ENCODE assay signal across 7 cellular contexts in the genomic region with DNA sequence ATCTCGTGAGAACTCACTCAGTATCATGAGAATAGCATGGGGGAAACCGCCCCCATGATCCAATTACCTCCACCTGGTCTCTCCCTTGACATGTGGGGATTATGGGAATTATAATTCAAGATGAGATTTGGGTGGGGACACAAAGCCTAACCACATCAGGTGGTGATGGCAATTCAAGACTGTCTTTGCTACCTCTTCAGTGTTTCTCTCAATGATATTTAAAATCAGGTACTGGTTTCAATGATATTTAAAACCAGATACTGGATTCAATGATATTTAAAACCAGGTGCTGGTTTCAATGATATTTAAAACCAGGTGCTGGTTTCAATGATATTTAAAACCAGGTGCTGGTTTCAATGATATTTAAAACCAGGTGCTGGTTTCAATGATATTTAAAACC.
DNase-seq lines count a peak whose midpoint lies in the region; ATAC-seq, FAIRE-seq and TF ChIP-seq lines count a peak whose summit lies in the region.
"Not testable (repeated sequence)": the region's sequence is repeated elsewhere in the genome, so short reads cannot be mapped to it uniquely, and the experiment has no call there.

No MANE protein-coding gene starts in this region.

- peak overlapping the region; percentile 11 for H3K27ac Mint-ChIP-seq in stimulated activated naive B cell treated with anti-CD40 and anti-IgM and Interleukin-4, amounts not matched to agents 10 μg/mL and 1 μg/mL and 100 μg/mL, for 72 hours

- peaks cover 0 to 13% of the 10 kb centered on the region in 2 donors for H3K4me1 Mint-ChIP-seq in stimulated activated naive B cell treated with anti-CD40 and anti-IgM and Interleukin-4, amounts not matched to agents 10 μg/mL and 1 μg/mL and 100 μg/mL, for 72 hours

- H3K4me2 ChIP-seq in MM.1S (ENCODE audit: low read depth, low read length) = not testable (repeated sequence)

- not testable (repeated sequence) for H2AFZ ChIP-seq in MM.1S (ENCODE audit: low read length)

- not testable (repeated sequence) for H3K27me3 ChIP-seq in MM.1S (replicated peaks; ENCODE audit: insufficient read depth, low read length)

- H3K36me3 ChIP-seq in MM.1S (replicated peaks; ENCODE audit: insufficient read depth, low read length) = not testable (repeated sequence)

- H3K9me3 Mint-ChIP-seq in stimulated activated naive B cell treated with anti-CD40 and anti-IgM and Interleukin-4, amounts not matched to agents 10 μg/mL and 1 μg/mL and 100 μg/mL, for 72 hours = peaks cover 9 to 21% of the 10 kb centered on the region in 2 donors

- DNase-seq in MM.1S = peak; percentile 88
- DNase-seq in stimulated activated naive B cell treated with anti-CD40 and anti-IgM and Interleukin-4, amounts not matched to agents 10 μg/mL and 1 μg/mL and 100 μg/mL, for 72 hours = not testable (repeated sequence)

- H3K9me2 ChIP-seq in MM.1S (replicated peaks; ENCODE audit: insufficient read depth, low read length) = not testable (repeated sequence)

- peaks cover 56% of the 10 kb centered on the region for H3K4me1 ChIP-seq in MM.1S (ENCODE audit: low read length)

- H3K27me3 Mint-ChIP-seq in stimulated activated naive B cell treated with anti-CD40 and anti-IgM and Interleukin-4, amounts not matched to agents 10 μg/mL and 1 μg/mL and 100 μg/mL, for 72 hours = peaks cover 23 to 29% of the 10 kb centered on the region in 2 donors

- H3K9ac ChIP-seq in MM.1S (ENCODE audit: low read length) = not testable (repeated sequence)

- H3K27ac ChIP-seq in MM.1S (ENCODE audit: low read length) = peak overlapping the region; percentile 99

- ATAC-seq in GM18867 (IDR thresholded peaks at IDR 0.05; ENCODE audit: unreplicated experiment) (peak; percentile 46), GM21447 (IDR thresholded peaks at IDR 0.05; ENCODE audit: unreplicated experiment) (peak; percentile 63), GM21786 (IDR thresholded peaks at IDR 0.05; ENCODE audit: unreplicated experiment) (peak; percentile 35), HG02885 (IDR thresholded peaks at IDR 0.05; ENCODE audit: poor library complexity, unreplicated experiment) (peak; percentile 53)
- ATAC-seq in stimulated activated naive B cell treated with anti-CD40 and anti-IgM and Interleukin-4, amounts not matched to agents 10 μg/mL and 1 μg/mL and 100 μg/mL, for 72 hours (replicated peaks) = peak; percentile 29 to 57

- not testable (repeated sequence) for H3K9me3 ChIP-seq in MM.1S (replicated peaks; ENCODE audit: insufficient read depth, low read length)

- H4K20me1 ChIP-seq in MM.1S (ENCODE audit: insufficient read depth, low read length) = not testable (repeated sequence)

- H3K36me3 Mint-ChIP-seq in stimulated activated naive B cell treated with anti-CD40 and anti-IgM and Interleukin-4, amounts not matched to agents 10 μg/mL and 1 μg/mL and 100 μg/mL, for 72 hours = not testable (repeated sequence)

- not testable (repeated sequence) for TF ChIP-seq CTCF in MM.1S (IDR thresholded peaks at IDR 0.05; ENCODE audit: low read length)

- not testable (repeated sequence) for H3K4me3 Mint-ChIP-seq in stimulated activated naive B cell treated with anti-CD40 and anti-IgM and Interleukin-4, amounts not matched to agents 10 μg/mL and 1 μg/mL and 100 μg/mL, for 72 hours

- not testable (repeated sequence) for H3K79me2 ChIP-seq in MM.1S (ENCODE audit: low read length)

- peaks cover 42% of the 10 kb centered on the region for H3F3A ChIP-seq in MM.1S (ENCODE audit: insufficient read depth, low read length)

- not testable (repeated sequence) for H3K4me3 ChIP-seq in MM.1S (ENCODE audit: low read length)

- FAIRE-seq in endometrium (lab: Jason Lieb, UNC) = peak; percentile 33
